16 cellular contexts compared by ENCODE assay signal in genomic region chr10:74450623-74451022, GRCh38.
DNase-seq lines count a peak whose midpoint lies in the region; ATAC-seq, FAIRE-seq and TF ChIP-seq lines count a peak whose summit lies in the region.
"Had no signal": no experiment of that assay in that cellular context is flagged by ENCODE, and none has a peak within 500 bp of the region (broad histone marks: within the 10 kb centered on the region; RNA-seq: fewer than 3 reads in every experiment).

No MANE protein-coding gene starts in this region.

- H4K20me1 ChIP-seq in SK-N-SH (ENCODE audit: insufficient read depth), result no peaks in the 10 kb centered on the region

- POLR2A ChIA-PET in SK-N-SH (lab: Yijun Ruan, JAX), result no interaction called here

- TF ChIP-seq POLR2A in sigmoid colon (IDR thresholded peaks at IDR 0.05), result no peak

- intact Hi-C loops in sigmoid colon (cut with DNase I), result no loop called here

- FAIRE-seq in G401.6 (lab: Jason Lieb, UNC) (peak; percentile 34), endometrium (lab: Jason Lieb, UNC) (peak; percentile 100)
- FAIRE-seq: GM12878 had no signal

- DNase-seq in SK-N-SH (no peak), left kidney (ENCODE audit: low read depth, low spot score) (peak; percentile 16), sigmoid colon (no peak)
- DNase-seq: C1 segment of cervical spinal cord; Caco-2; CD4-positive, alpha-beta memory T cell; DMS153; DND-41; GDM1; GOT3; HFFc6 had no signal

- H3K4me2 ChIP-seq in SK-N-SH, result no peak overlapping the region

- H3K9me2 ChIP-seq in SK-N-SH, result no peaks in the 10 kb centered on the region

- no peak overlapping the region for H2AFZ ChIP-seq in SK-N-SH (ENCODE audit: low read depth)

- CTCF ChIA-PET in SK-N-SH (lab: Yijun Ruan, JAX), result interaction anchor here (1.1 kb wide), 1 partner anchor 30 kb away, joined by 4 read pairs; no protein-coding TSS in a partner anchor

- no peak overlapping the region for H3K9ac ChIP-seq in SK-N-SH

- H3K9me3 ChIP-seq in SK-N-SH (no peaks in the 10 kb centered on the region), sigmoid colon (no peaks in the 10 kb centered on the region)
- H3K9me3 ChIP-seq: Caco-2, HAP-1 had no signal

- TF ChIP-seq EP300 in SK-N-SH (IDR thresholded peaks at IDR 0.05; ENCODE audit: borderline replicate concordance in 1 of 2, low read depth in 1 of 2, low read length in 1 of 2) (no peak; a peak in 1 of 4 replicates), sigmoid colon (IDR thresholded peaks at IDR 0.05) (no peak)

- TF ChIP-seq CTCF in SK-N-SH (IDR thresholded peaks at IDR 0.05), result no peak
- no peak for TF ChIP-seq CTCF in sigmoid colon (IDR thresholded peaks at IDR 0.05)

- TF ChIP-seq RAD21 in SK-N-SH (IDR thresholded peaks at IDR 0.05; ENCODE audit: low read length), result no peak

- no peak overlapping the region for H3K4me3 ChIP-seq in SK-N-SH (ENCODE audit: low read depth in 2 of 2, low read length in 1 of 2)
- no peak overlapping the region for H3K4me3 ChIP-seq in sigmoid colon
- H3K4me3 ChIP-seq: GM12878, HAP-1 had no signal

- H3F3A ChIP-seq in SK-N-SH (replicated peaks; ENCODE audit: insufficient read depth), result no peaks in the 10 kb centered on the region

- H3K36me3 ChIP-seq in SK-N-SH (replicated peaks in 1 of 2; ENCODE audit: control insufficient read depth in 1 of 2, insufficient read depth in 2 of 2, low read length in 1 of 2) (peaks cover 0 to 5% of the 10 kb centered on the region in 2 experiments), sigmoid colon (no peaks in the 10 kb centered on the region)
- H3K36me3 ChIP-seq: HAP-1 had no signal

- H3K27ac ChIP-seq in SK-N-SH (ENCODE audit: low read depth in 2 of 2, low read length in 1 of 2) (no peak overlapping the region), sigmoid colon (no peak overlapping the region)

- no peaks in the 10 kb centered on the region for H3K79me2 ChIP-seq in SK-N-SH (ENCODE audit: insufficient read depth)

- H3K27me3 ChIP-seq in SK-N-SH (ENCODE audit: insufficient read depth), result no peaks in the 10 kb centered on the region
- no peaks in the 10 kb centered on the region for H3K27me3 ChIP-seq in sigmoid colon

- ATAC-seq in HG02623 (IDR thresholded peaks at IDR 0.05; ENCODE audit: unreplicated experiment), result no peak
- ATAC-seq: GM12878 had no signal

- peaks cover 4 to 5% of the 10 kb centered on the region in 2 experiments; a peak in 1 of 4 replicates for H3K4me1 ChIP-seq in SK-N-SH (ENCODE audit: control insufficient read depth in 1 of 2, insufficient read depth in 2 of 2, low read depth in 1 of 2, low read length in 1 of 2)
- peaks cover 0 to 8% (median 0%) of the 10 kb centered on the region in 4 donors for H3K4me1 ChIP-seq in sigmoid colon
- H3K4me1 ChIP-seq: Caco-2 had no signal

TF ChIP-seq in SK-N-SH, 30 proteins besides CTCF, POLR2A, EP300 and RAD21:
- TF ChIP-seq RCOR1 (IDR thresholded peaks at IDR 0.05; ENCODE audit: low read length) (no peak), GATA2 (CRISPR knock-in tag; IDR thresholded peaks at IDR 0.05) (peak; percentile 25; the same call in 1 of the 2 replicates)
